13 cellular contexts compared by ENCODE assay signal in the genomic region with DNA sequence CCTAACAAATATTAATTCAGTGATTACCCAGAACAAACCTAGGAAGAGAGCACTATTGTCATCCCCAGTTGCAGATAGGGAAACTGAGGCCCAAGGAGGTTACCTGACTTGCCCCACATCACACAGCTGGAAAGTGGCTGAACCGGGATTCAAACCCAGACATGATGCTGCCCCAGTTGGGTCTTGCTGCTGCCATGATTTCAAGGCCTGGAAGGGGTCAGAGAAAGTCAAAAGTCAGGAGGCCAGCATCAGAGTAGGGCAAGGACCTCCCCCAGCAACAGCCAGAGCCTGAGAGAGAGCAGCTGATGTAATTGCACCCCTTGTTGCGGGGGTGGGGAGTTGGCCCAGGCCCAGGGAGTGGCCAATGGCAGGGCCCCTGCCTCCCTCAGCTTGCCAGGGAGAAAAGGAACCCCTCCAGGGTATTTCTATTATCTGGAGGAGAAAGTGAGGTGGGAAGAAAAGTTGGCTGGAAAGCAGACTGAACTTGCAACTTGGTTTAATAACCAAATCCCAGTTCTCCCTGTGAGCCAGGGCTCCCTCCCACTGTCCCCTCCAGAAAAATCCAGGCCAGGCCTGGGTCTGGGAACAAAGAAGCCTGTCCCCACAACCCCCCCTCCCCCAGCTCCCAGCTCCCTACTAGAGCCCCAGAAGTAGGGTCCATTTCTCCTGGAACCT.
DNase-seq lines count a peak whose midpoint lies in the region; ATAC-seq and TF ChIP-seq lines count a peak whose summit lies in the region.
"Had no signal": no experiment of that assay in that cellular context is flagged by ENCODE, and none has a peak within 500 bp of the region (broad histone marks: within the 10 kb centered on the region; RNA-seq: fewer than 3 reads in every experiment).

No MANE protein-coding gene starts in this region.

- H3K27ac Mint-ChIP-seq in glutamatergic neuron (ENCODE audit: unreplicated experiment) = no peak overlapping the region
- H3K27ac Mint-ChIP-seq: activated CD4-positive, alpha-beta T cell treated with anti-CD3 and anti-CD28 coated beads, Interleukin-2, amount 10 ng/mL, durations not matched to agents 7 days and 5 days; IgD-negative memory B cell had no signal

- 67% methylated on average over 2 of the region's 2 CpGs for WGBS in esophagus muscularis mucosa
- WGBS in mesodermal cell (ENCODE audit: insufficient coverage in 2 of 2), 2 experiments = 67 to 71% methylated on average over 1 to 2 of the region's 2 CpGs

- no peak overlapping the region for H3K4me3 ChIP-seq in BLaER1 treated with 17β-estradiol and CSF1 and Interleukin-3, amounts not matched to agents 10 nM and 100 nM
- H3K4me3 ChIP-seq in esophagus muscularis mucosa = no peak overlapping the region
- no peak overlapping the region for H3K4me3 ChIP-seq in mesodermal cell (ENCODE audit: extremely low read depth, insufficient read depth, low read length, poor library complexity, severe bottlenecking)
- H3K4me3 ChIP-seq: testis had no signal

- no peaks in the 10 kb centered on the region for H4K20me1 ChIP-seq in BLaER1 treated with 17β-estradiol and CSF1 and Interleukin-3, amounts not matched to agents 10 nM and 100 nM

- no peak for TF ChIP-seq POLR2A in esophagus muscularis mucosa (IDR thresholded peaks at IDR 0.05; ENCODE audit: low read depth)

- H3K4me3 Mint-ChIP-seq in glutamatergic neuron (ENCODE audit: unreplicated experiment) = no peak overlapping the region
- H3K4me3 Mint-ChIP-seq: activated CD4-positive, alpha-beta T cell treated with anti-CD3 and anti-CD28 coated beads, Interleukin-2, amount 10 ng/mL, durations not matched to agents 7 days and 5 days; IgD-negative memory B cell had no signal

- ATAC-seq in esophagus mucosa (no peak), GM18868 (IDR thresholded peaks at IDR 0.05; ENCODE audit: unreplicated experiment) (no peak)

- TF ChIP-seq CTCF in esophagus muscularis mucosa (IDR thresholded peaks at IDR 0.05) (no peak), glutamatergic neuron (IDR thresholded peaks at IDR 0.05; ENCODE audit: partially characterized antibody, unreplicated experiment) (no peak)

- DNase-seq in M059J (ENCODE audit: low read depth) (peak; percentile 80), esophagus muscularis mucosa (ENCODE audit: extremely low spot score) (no peak), glutamatergic neuron (no peak)
- DNase-seq in stimulated activated CD4-positive, alpha-beta T cell treated with anti-CD3 and anti-CD28 coated beads, Interleukin-4, amount 100 ng/mL, for 24 hours = no peak
- DNase-seq: activated CD4-positive, alpha-beta T cell treated with anti-CD3 and anti-CD28 coated beads, Interleukin-2, amount 10 ng/mL, durations not matched to agents 7 days and 5 days; NK-92 treated with Interleukin-12 subunit alpha and Interleukin-12 subunit beta, amount 100 ng/mL, for 24 hours; stimulated activated CD4-positive, alpha-beta T cell treated with anti-CD3 and anti-CD28 coated beads, Interleukin-12 subunit alpha, Interleukin-12 subunit beta, amount 100 ng/mL, for 4 hours; testis had no signal

- intact Hi-C loops in esophagus muscularis mucosa (cut with DNase I) = no loop called here

- H3K36me3 ChIP-seq in BLaER1 treated with 17β-estradiol and CSF1 and Interleukin-3, amounts not matched to agents 10 nM and 100 nM = no peaks in the 10 kb centered on the region
- H3K36me3 ChIP-seq in esophagus muscularis mucosa (no peaks in the 10 kb centered on the region), mesodermal cell (ENCODE audit: control insufficient read depth, insufficient read depth, low read length) (no peaks in the 10 kb centered on the region)

- H3K27me3 Mint-ChIP-seq in glutamatergic neuron (ENCODE audit: unreplicated experiment) = peaks cover 4% of the 10 kb centered on the region
- H3K27me3 Mint-ChIP-seq: activated CD4-positive, alpha-beta T cell treated with anti-CD3 and anti-CD28 coated beads, Interleukin-2, amount 10 ng/mL, durations not matched to agents 7 days and 5 days had no signal

- peak overlapping the region in 5 of 11 experiments; percentile 18 to 38 (median 26); a peak in 6 of 22 replicates for H3K27ac ChIP-seq in BLaER1 treated with 17β-estradiol and CSF1 and Interleukin-3, amounts not matched to agents 10 nM and 100 nM
- peak overlapping the region; percentile 82 to 83 (median 82) for H3K27ac ChIP-seq in esophagus muscularis mucosa (replicated peaks in 1 of 4)
- H3K27ac ChIP-seq in mesodermal cell (ENCODE audit: low read depth, low read length, severe bottlenecking) = peak overlapping the region; percentile 95
- H3K27ac ChIP-seq: testis had no signal

- peaks cover 4% of the 10 kb centered on the region for H3K9me3 Mint-ChIP-seq in glutamatergic neuron (ENCODE audit: unreplicated experiment)
- H3K9me3 Mint-ChIP-seq: activated CD4-positive, alpha-beta T cell treated with anti-CD3 and anti-CD28 coated beads, Interleukin-2, amount 10 ng/mL, durations not matched to agents 7 days and 5 days; IgD-negative memory B cell had no signal

- peak overlapping the region in 10 of 11 experiments; percentile 6 to 98 (median 66); a peak in 18 of 22 replicates for H3K4me2 ChIP-seq in BLaER1 treated with 17β-estradiol and CSF1 and Interleukin-3, amounts not matched to agents 10 nM and 100 nM

- H3K4me1 Mint-ChIP-seq in glutamatergic neuron (ENCODE audit: low read depth, unreplicated experiment) = no peaks in the 10 kb centered on the region
- H3K4me1 Mint-ChIP-seq: IgD-negative memory B cell had no signal

- TF ChIP-seq EP300 in esophagus muscularis mucosa (IDR thresholded peaks at IDR 0.05) = no peak

- H3K9ac ChIP-seq in BLaER1 treated with 17β-estradiol and CSF1 and Interleukin-3, amounts not matched to agents 10 nM and 100 nM = no peak overlapping the region; a peak in 1 of 22 replicates

- no peaks in the 10 kb centered on the region for H3K27me3 ChIP-seq in BLaER1 treated with 17β-estradiol and CSF1 and Interleukin-3, amounts not matched to agents 10 nM and 100 nM
- H3K27me3 ChIP-seq in esophagus muscularis mucosa = no peaks in the 10 kb centered on the region
- H3K27me3 ChIP-seq: testis had no signal

- peaks cover 24 to 62% (median 46%) of the 10 kb centered on the region in 10 experiments for H3K4me1 ChIP-seq in BLaER1 treated with 17β-estradiol and CSF1 and Interleukin-3, amounts not matched to agents 10 nM and 100 nM
- H3K4me1 ChIP-seq in esophagus muscularis mucosa = peaks cover 25 to 88% (median 75%) of the 10 kb centered on the region in 4 donors
- peaks cover 42% of the 10 kb centered on the region for H3K4me1 ChIP-seq in mesodermal cell (ENCODE audit: control insufficient read depth, insufficient read depth, low read length, poor library complexity, severe bottlenecking)

- H3K36me3 Mint-ChIP-seq in glutamatergic neuron (ENCODE audit: unreplicated experiment) = no peaks in the 10 kb centered on the region
- H3K36me3 Mint-ChIP-seq: IgD-negative memory B cell had no signal

- H3K9me3 ChIP-seq in BLaER1 treated with 17β-estradiol and CSF1 and Interleukin-3, amounts not matched to agents 10 nM and 100 nM (replicated peaks in 1 of 11) = no peaks in the 10 kb centered on the region
- H3K9me3 ChIP-seq in esophagus muscularis mucosa (no peaks in the 10 kb centered on the region), mesodermal cell (ENCODE audit: control insufficient read depth, low read length) (no peaks in the 10 kb centered on the region)
- H3K9me3 ChIP-seq: testis had no signal
